1 cellular context compared by ENCODE assay signal in the genomic region with DNA sequence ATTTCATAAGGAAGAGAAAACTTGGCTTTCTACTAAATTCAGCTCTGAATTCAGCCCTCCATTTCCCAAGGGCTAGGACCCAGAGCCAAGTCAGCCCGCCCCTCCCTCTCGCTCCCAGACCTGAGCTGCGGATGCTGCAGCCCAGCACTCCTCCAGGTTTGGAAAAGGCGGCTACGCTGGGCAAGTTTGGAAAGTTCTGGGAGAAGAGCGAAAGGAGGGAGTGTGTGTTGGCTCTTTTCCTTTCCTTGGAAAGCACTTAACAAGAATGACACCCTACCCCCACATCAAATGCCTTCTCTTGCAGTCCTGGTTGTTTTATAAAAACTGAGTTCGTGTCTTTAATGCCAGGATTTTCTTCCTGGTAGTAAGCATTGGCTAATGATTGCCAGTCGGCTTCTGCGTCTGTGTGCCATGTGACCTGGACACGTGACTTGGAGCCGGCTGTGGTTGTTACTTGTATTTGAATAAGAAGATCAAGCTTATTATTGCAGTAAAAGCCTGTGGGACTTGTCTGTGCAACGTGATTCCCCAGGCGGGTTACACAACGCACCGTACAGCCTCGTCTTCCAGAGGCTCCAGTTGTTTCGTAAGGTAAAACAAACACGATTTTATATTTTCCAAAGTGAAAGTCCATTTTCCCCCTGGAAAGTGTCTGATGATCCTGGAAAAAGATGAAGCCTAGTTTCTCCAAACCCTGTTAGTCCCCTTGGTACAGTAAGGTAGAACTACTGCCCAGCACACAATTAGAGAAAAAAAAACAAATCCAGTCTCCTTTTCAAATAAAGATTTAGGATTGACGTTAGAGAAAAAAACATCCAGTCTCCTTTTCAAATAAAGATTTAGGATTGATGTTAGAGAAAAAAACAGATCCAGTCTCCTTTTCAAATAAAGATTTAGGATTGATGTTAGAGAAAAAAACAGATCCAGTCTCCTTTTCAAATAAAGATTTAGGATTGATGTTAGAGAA.
TF ChIP-seq lines count a peak whose summit lies in the region.

No MANE protein-coding gene starts in this region.

TF ChIP-seq in HepG2, 621 proteins besides CTCF, POLR2A, EP300 and RAD21 (continued from another document and continues in another):
- TF ChIP-seq, protein P1, sequence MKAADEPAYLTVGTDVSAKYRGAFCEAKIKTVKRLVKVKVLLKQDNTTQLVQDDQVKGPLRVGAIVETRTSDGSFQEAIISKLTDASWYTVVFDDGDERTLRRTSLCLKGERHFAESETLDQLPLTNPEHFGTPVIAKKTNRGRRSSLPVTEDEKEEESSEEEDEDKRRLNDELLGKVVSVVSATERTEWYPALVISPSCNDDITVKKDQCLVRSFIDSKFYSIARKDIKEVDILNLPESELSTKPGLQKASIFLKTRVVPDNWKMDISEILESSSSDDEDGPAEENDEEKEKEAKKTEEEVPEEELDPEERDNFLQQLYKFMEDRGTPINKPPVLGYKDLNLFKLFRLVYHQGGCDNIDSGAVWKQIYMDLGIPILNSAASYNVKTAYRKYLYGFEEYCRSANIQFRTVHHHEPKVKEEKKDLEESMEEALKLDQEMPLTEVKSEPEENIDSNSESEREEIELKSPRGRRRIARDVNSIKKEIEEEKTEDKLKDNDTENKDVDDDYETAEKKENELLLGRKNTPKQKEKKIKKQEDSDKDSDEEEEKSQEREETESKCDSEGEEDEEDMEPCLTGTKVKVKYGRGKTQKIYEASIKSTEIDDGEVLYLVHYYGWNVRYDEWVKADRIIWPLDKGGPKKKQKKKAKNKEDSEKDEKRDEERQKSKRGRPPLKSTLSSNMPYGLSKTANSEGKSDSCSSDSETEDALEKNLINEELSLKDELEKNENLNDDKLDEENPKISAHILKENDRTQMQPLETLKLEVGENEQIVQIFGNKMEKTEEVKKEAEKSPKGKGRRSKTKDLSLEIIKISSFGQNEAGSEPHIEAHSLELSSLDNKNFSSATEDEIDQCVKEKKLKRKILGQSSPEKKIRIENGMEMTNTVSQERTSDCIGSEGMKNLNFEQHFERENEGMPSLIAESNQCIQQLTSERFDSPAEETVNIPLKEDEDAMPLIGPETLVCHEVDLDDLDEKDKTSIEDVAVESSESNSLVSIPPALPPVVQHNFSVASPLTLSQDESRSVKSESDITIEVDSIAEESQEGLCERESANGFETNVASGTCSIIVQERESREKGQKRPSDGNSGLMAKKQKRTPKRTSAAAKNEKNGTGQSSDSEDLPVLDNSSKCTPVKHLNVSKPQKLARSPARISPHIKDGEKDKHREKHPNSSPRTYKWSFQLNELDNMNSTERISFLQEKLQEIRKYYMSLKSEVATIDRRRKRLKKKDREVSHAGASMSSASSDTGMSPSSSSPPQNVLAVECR (CRISPR knock-in tag; IDR thresholded peaks at IDR 0.05; ENCODE audit: borderline replicate concordance): peak; percentile 49; the same call in 1 of the 2 replicates
- no peak for TF ChIP-seq ZNF570 (CRISPR knock-in tag; IDR thresholded peaks at IDR 0.05; ENCODE audit: borderline replicate concordance)
- TF ChIP-seq ZNF775 (CRISPR knock-in tag; IDR thresholded peaks at IDR 0.05; ENCODE audit: borderline replicate concordance): no peak
- TF ChIP-seq AHR (CRISPR knock-in tag; IDR thresholded peaks at IDR 0.05): no peak
- TF ChIP-seq NFIB (CRISPR knock-in tag; IDR thresholded peaks at IDR 0.05; ENCODE audit: borderline replicate concordance): no peak
- no peak for TF ChIP-seq ZFP36 (IDR thresholded peaks at IDR 0.05; ENCODE audit: borderline replicate concordance, low read depth, low read length, partially characterized antibody)
- TF ChIP-seq MZF1 (CRISPR knock-in tag; IDR thresholded peaks at IDR 0.05; ENCODE audit: borderline replicate concordance): no peak
- TF ChIP-seq ZSCAN30 (CRISPR knock-in tag; IDR thresholded peaks at IDR 0.05): no peak
- no peak for TF ChIP-seq ZNF761 (CRISPR knock-in tag; conservative IDR thresholded peaks at IDR 0.05)
- no peak for TF ChIP-seq ZNF546 (CRISPR knock-in tag; conservative IDR thresholded peaks at IDR 0.05)
- TF ChIP-seq ZNF329 (CRISPR knock-in tag; IDR thresholded peaks at IDR 0.05; ENCODE audit: low read depth): no peak
- TF ChIP-seq, protein P2, sequence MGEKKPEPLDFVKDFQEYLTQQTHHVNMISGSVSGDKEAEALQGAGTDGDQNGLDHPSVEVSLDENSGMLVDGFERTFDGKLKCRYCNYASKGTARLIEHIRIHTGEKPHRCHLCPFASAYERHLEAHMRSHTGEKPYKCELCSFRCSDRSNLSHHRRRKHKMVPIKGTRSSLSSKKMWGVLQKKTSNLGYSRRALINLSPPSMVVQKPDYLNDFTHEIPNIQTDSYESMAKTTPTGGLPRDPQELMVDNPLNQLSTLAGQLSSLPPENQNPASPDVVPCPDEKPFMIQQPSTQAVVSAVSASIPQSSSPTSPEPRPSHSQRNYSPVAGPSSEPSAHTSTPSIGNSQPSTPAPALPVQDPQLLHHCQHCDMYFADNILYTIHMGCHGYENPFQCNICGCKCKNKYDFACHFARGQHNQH (CRISPR knock-in tag; IDR thresholded peaks at IDR 0.05): peak; percentile 72; the same call in 1 of the 2 replicates
- TF ChIP-seq YEATS2 (CRISPR knock-in tag; IDR thresholded peaks at IDR 0.05; ENCODE audit: borderline replicate concordance): peak; percentile 31; the same call in 1 of the 2 replicates
- TF ChIP-seq HOXA3 (CRISPR knock-in tag; IDR thresholded peaks at IDR 0.05): peak; percentile 86
- TF ChIP-seq DR1 (CRISPR knock-in tag; IDR thresholded peaks at IDR 0.05): no peak
- TF ChIP-seq, protein P3, sequence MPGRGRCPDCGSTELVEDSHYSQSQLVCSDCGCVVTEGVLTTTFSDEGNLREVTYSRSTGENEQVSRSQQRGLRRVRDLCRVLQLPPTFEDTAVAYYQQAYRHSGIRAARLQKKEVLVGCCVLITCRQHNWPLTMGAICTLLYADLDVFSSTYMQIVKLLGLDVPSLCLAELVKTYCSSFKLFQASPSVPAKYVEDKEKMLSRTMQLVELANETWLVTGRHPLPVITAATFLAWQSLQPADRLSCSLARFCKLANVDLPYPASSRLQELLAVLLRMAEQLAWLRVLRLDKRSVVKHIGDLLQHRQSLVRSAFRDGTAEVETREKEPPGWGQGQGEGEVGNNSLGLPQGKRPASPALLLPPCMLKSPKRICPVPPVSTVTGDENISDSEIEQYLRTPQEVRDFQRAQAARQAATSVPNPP (CRISPR knock-in tag; IDR thresholded peaks at IDR 0.05): no peak
- TF ChIP-seq IRX3 (CRISPR knock-in tag; IDR thresholded peaks at IDR 0.05; ENCODE audit: borderline replicate concordance, low read depth): no peak
- TF ChIP-seq, protein P4, sequence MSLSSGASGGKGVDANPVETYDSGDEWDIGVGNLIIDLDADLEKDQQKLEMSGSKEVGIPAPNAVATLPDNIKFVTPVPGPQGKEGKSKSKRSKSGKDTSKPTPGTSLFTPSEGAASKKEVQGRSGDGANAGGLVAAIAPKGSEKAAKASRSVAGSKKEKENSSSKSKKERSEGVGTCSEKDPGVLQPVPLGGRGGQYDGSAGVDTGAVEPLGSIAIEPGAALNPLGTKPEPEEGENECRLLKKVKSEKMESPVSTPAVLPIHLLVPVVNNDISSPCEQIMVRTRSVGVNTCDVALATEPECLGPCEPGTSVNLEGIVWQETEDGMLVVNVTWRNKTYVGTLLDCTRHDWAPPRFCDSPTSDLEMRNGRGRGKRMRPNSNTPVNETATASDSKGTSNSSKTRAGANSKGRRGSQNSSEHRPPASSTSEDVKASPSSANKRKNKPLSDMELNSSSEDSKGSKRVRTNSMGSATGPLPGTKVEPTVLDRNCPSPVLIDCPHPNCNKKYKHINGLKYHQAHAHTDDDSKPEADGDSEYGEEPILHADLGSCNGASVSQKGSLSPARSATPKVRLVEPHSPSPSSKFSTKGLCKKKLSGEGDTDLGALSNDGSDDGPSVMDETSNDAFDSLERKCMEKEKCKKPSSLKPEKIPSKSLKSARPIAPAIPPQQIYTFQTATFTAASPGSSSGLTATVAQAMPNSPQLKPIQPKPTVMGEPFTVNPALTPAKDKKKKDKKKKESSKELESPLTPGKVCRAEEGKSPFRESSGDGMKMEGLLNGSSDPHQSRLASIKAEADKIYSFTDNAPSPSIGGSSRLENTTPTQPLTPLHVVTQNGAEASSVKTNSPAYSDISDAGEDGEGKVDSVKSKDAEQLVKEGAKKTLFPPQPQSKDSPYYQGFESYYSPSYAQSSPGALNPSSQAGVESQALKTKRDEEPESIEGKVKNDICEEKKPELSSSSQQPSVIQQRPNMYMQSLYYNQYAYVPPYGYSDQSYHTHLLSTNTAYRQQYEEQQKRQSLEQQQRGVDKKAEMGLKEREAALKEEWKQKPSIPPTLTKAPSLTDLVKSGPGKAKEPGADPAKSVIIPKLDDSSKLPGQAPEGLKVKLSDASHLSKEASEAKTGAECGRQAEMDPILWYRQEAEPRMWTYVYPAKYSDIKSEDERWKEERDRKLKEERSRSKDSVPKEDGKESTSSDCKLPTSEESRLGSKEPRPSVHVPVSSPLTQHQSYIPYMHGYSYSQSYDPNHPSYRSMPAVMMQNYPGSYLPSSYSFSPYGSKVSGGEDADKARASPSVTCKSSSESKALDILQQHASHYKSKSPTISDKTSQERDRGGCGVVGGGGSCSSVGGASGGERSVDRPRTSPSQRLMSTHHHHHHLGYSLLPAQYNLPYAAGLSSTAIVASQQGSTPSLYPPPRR (CRISPR knock-in tag; IDR thresholded peaks at IDR 0.05; ENCODE audit: borderline replicate concordance): peak; percentile 51; the same call in 1 of the 2 replicates
- no peak for TF ChIP-seq JUNB (CRISPR knock-in tag; IDR thresholded peaks at IDR 0.05; ENCODE audit: borderline replicate concordance)
- TF ChIP-seq ZNF564 (CRISPR knock-in tag; IDR thresholded peaks at IDR 0.05): no peak
- TF ChIP-seq ZNF333 (CRISPR knock-in tag; IDR thresholded peaks at IDR 0.05; ENCODE audit: borderline replicate concordance): no peak
- no peak; the same call in 1 of the 2 replicates for TF ChIP-seq MEIS2 (CRISPR knock-in tag; IDR thresholded peaks at IDR 0.05)
- no peak for TF ChIP-seq ZNF326 (CRISPR knock-in tag; IDR thresholded peaks at IDR 0.05; ENCODE audit: borderline replicate concordance)
- TF ChIP-seq ZNF746 (CRISPR knock-in tag; IDR thresholded peaks at IDR 0.05): no peak; the same call in 1 of the 2 replicates
- TF ChIP-seq, protein P5, sequence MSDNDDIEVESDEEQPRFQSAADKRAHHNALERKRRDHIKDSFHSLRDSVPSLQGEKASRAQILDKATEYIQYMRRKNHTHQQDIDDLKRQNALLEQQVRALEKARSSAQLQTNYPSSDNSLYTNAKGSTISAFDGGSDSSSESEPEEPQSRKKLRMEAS (IDR thresholded peaks at IDR 0.05): peak; percentile 70
- TF ChIP-seq RARA (CRISPR knock-in tag; IDR thresholded peaks at IDR 0.05): 0 out of 2 replicates have a peak, but pooled peaks have one; percentile 59
- TF ChIP-seq TBX2 (CRISPR knock-in tag; IDR thresholded peaks at IDR 0.05; ENCODE audit: borderline replicate concordance): peak; percentile 70; the same call in 1 of the 2 replicates
- no peak for TF ChIP-seq ZNF383 (CRISPR knock-in tag; IDR thresholded peaks at IDR 0.05; ENCODE audit: borderline replicate concordance)
- TF ChIP-seq SP1 (IDR thresholded peaks at IDR 0.05): no peak
- TF ChIP-seq SP1 (CRISPR knock-in tag; IDR thresholded peaks at IDR 0.05): no peak
- TF ChIP-seq KLF15 (CRISPR knock-in tag; IDR thresholded peaks at IDR 0.05; ENCODE audit: borderline replicate concordance): no peak
- TF ChIP-seq PAWR (CRISPR knock-in tag; IDR thresholded peaks at IDR 0.05; ENCODE audit: borderline replicate concordance): no peak
- TF ChIP-seq HMGA1 (CRISPR knock-in tag; conservative IDR thresholded peaks at IDR 0.05): no peak
- TF ChIP-seq SMYD3 (CRISPR knock-in tag; IDR thresholded peaks at IDR 0.05): no peak
- no peak for TF ChIP-seq MLLT10 (CRISPR knock-in tag; IDR thresholded peaks at IDR 0.05)
- no peak for TF ChIP-seq MAF1 (CRISPR knock-in tag; IDR thresholded peaks at IDR 0.05; ENCODE audit: borderline replicate concordance)
- TF ChIP-seq RAD51 (IDR thresholded peaks at IDR 0.05; ENCODE audit: borderline replicate concordance): peak; percentile 98
- TF ChIP-seq, protein P6, sequence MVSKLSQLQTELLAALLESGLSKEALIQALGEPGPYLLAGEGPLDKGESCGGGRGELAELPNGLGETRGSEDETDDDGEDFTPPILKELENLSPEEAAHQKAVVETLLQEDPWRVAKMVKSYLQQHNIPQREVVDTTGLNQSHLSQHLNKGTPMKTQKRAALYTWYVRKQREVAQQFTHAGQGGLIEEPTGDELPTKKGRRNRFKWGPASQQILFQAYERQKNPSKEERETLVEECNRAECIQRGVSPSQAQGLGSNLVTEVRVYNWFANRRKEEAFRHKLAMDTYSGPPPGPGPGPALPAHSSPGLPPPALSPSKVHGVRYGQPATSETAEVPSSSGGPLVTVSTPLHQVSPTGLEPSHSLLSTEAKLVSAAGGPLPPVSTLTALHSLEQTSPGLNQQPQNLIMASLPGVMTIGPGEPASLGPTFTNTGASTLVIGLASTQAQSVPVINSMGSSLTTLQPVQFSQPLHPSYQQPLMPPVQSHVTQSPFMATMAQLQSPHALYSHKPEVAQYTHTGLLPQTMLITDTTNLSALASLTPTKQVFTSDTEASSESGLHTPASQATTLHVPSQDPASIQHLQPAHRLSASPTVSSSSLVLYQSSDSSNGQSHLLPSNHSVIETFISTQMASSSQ (IDR thresholded peaks at IDR 0.05; ENCODE audit: low read depth): peak; percentile 91
- TF ChIP-seq, protein P6 (CRISPR knock-in tag; IDR thresholded peaks at IDR 0.05; ENCODE audit: borderline replicate concordance): peak; percentile 94
- TF ChIP-seq CC2D1A (CRISPR knock-in tag; IDR thresholded peaks at IDR 0.05): no peak
- no peak for TF ChIP-seq ZNF207 (IDR thresholded peaks at IDR 0.05; ENCODE audit: borderline replicate concordance)
- no peak for TF ChIP-seq MBD4 (IDR thresholded peaks at IDR 0.05; ENCODE audit: borderline replicate concordance, low read length)
- no peak for TF ChIP-seq NR3C1 (CRISPR knock-in tag; IDR thresholded peaks at IDR 0.05)
- TF ChIP-seq, protein P7, sequence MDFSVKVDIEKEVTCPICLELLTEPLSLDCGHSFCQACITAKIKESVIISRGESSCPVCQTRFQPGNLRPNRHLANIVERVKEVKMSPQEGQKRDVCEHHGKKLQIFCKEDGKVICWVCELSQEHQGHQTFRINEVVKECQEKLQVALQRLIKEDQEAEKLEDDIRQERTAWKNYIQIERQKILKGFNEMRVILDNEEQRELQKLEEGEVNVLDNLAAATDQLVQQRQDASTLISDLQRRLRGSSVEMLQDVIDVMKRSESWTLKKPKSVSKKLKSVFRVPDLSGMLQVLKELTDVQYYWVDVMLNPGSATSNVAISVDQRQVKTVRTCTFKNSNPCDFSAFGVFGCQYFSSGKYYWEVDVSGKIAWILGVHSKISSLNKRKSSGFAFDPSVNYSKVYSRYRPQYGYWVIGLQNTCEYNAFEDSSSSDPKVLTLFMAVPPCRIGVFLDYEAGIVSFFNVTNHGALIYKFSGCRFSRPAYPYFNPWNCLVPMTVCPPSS (IDR thresholded peaks at IDR 0.05): no peak
- peak; percentile 77; the same call in 1 of the 2 replicates for TF ChIP-seq ZNF878 (CRISPR knock-in tag; IDR thresholded peaks at IDR 0.05)
- TF ChIP-seq IKZF1 (IDR thresholded peaks at IDR 0.05): no peak
